Comparison of ENCODE assay signal across 17 cellular contexts in the genomic region with DNA sequence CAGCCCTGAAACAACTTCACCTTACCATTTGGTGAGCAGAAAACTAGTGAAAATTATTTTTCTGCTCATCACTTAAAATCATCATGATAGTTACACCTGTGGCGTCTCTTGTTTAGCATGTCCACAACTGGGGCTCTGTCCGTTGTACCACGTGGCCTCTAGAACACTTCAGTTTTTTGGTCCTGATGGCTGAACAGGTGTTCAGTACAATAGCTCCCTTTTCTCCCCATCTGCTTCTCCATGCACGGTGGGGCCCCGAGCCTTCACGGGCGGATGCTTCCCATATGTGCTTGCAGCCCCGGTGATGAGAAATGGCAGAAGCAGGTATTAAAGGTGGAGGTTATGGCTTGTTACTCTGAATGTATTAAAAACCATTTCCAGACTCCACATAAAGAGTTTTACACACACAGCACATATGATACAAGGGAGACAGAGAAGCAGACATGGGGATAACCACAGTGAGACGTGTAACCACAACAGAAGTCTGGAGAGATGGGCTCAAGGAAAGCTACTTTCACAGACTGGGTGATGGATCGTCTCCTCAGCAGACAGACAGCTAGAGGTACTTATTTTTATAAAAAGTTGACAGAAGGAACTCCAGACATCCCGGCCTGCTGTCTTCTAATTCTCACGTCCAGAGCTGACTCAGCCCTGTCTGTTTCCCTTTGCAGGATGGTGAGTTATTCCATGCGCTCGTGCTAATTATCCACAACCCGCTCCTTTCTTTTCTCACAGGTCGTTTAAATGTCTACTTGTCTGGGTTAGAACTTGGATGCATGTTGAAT.
DNase-seq lines count a peak whose midpoint lies in the region; ATAC-seq, FAIRE-seq and TF ChIP-seq lines count a peak whose summit lies in the region.
"Had no signal": no experiment of that assay in that cellular context is flagged by ENCODE, and none has a peak within 500 bp of the region (broad histone marks: within the 10 kb centered on the region; RNA-seq: fewer than 3 reads in every experiment).

No MANE protein-coding gene starts in this region.

- H3K27me3 ChIP-seq in mesendoderm (ENCODE audit: insufficient read depth, low read length, poor library complexity) (no peaks in the 10 kb centered on the region), foreskin keratinocyte (no peaks in the 10 kb centered on the region)
- H3K27me3 ChIP-seq: ascending aorta had no signal

- H3K4me1 ChIP-seq in mesendoderm (ENCODE audit: control insufficient read depth, low read depth, low read length), result peaks cover 13% of the 10 kb centered on the region
- no peaks in the 10 kb centered on the region for H3K4me1 ChIP-seq in foreskin keratinocyte
- H3K4me1 ChIP-seq: A549 had no signal

- H2BK120ac ChIP-seq in mesendoderm (ENCODE audit: low read depth, low read length), result no peak overlapping the region

- no peak overlapping the region for H2BK15ac ChIP-seq in mesendoderm (replicated peaks; ENCODE audit: low read depth)

- no peak overlapping the region for H3K4ac ChIP-seq in mesendoderm (ENCODE audit: low read depth, low read length)

- H4K8ac ChIP-seq in mesendoderm (ENCODE audit: low read depth, low read length), result no peak overlapping the region

- no peak overlapping the region for H2BK5ac ChIP-seq in mesendoderm (ENCODE audit: low read length)

- no peak overlapping the region for H3K18ac ChIP-seq in mesendoderm (ENCODE audit: low read length)

- no peak overlapping the region for H3K27ac ChIP-seq in mesendoderm (ENCODE audit: low read depth, low read length)
- H3K27ac ChIP-seq in foreskin keratinocyte, result no peak overlapping the region
- H3K27ac ChIP-seq: A549, ascending aorta, lower lobe of right lung, upper lobe of right lung had no signal

- no peaks in the 10 kb centered on the region for H3K79me1 ChIP-seq in mesendoderm (ENCODE audit: low read length)

- H3K23ac ChIP-seq in mesendoderm (ENCODE audit: low read length), result no peak overlapping the region

- no peak overlapping the region for H3K9ac ChIP-seq in mesendoderm (ENCODE audit: low read length)

- H3K56ac ChIP-seq in mesendoderm (ENCODE audit: low read length), result no peak overlapping the region

- FAIRE-seq in HTR-8/SVneo (lab: Jason Lieb, UNC), result no peak
- FAIRE-seq: A549 had no signal

- H2AK5ac ChIP-seq in mesendoderm (ENCODE audit: low read length), result no peak overlapping the region

- no peak overlapping the region for H4K5ac ChIP-seq in mesendoderm (ENCODE audit: low read length)

- no peaks in the 10 kb centered on the region for H3K36me3 ChIP-seq in mesendoderm (ENCODE audit: control insufficient read depth, insufficient read depth, low read length)
- H3K36me3 ChIP-seq: ascending aorta, lower lobe of right lung, upper lobe of right lung had no signal

- TF ChIP-seq CTCF in foreskin keratinocyte (conservative IDR thresholded peaks at IDR 0.05), result no peak

- no peak overlapping the region for H3K4me2 ChIP-seq in mesendoderm (ENCODE audit: low read length)
- H3K4me2 ChIP-seq: A549 had no signal

- H3K4me3 ChIP-seq in mesendoderm (ENCODE audit: low read length), result no peak overlapping the region
- H3K4me3 ChIP-seq: A549, ascending aorta, lower lobe of right lung, upper lobe of right lung had no signal

- DNase-seq in NCI-H748 (lab: John Stamatoyannopoulos, UW; ENCODE audit: unreplicated experiment), result peak; percentile 60
- no peak for DNase-seq in NCI-H748 treated with DMSO at 0.1 percent for 48 hours (lab: John Stamatoyannopoulos, UW)
- peak; percentile 76 for DNase-seq in NCI-H345 (lab: John Stamatoyannopoulos, UW)
- DNase-seq in dermis blood vessel endothelial cell, result peak; percentile 78
- no peak for DNase-seq in mesendoderm
- DNase-seq in foreskin keratinocyte, result no peak
- DNase-seq in HTR-8/SVneo (ENCODE audit: insufficient read length, low spot score), result no peak
- DNase-seq: activated CD4-positive, CD25-positive, alpha-beta regulatory T cell treated with anti-CD3 and anti-CD28 coated beads, Interleukin-2, amount 50 U/mL, for 72 hours; activated T-cell treated with anti-CD3 and anti-CD28 coated beads, Interleukin-2, amount 50 U/mL, for 1 hour; effector CD8-positive, alpha-beta T cell; hippocampal formation; lower lobe of right lung; occipital lobe; upper lobe of right lung had no signal

- ATAC-seq in GM18867 (IDR thresholded peaks at IDR 0.05; ENCODE audit: unreplicated experiment) (no peak), foreskin keratinocyte (no peak)
- ATAC-seq: A549, lower lobe of right lung, upper lobe of right lung had no signal

- H3K79me2 ChIP-seq in mesendoderm (ENCODE audit: control insufficient read depth, insufficient read depth, low read length), result no peaks in the 10 kb centered on the region

- WGBS in mesendoderm (ENCODE audit: extremely low coverage, insufficient coverage, low lambda C conversion rate), result no CpG with 5 or more reads among the region's 16 CpGs

Comparison
In these comparisons a context has a peak if more than half of its experiments do, and no peak if none do; other contexts are left out.
1. DNase-seq: peak in NCI-H748 (single experiment), NCI-H345 (single experiment) and dermis blood vessel endothelial cell (single experiment); none in NCI-H748 treated with DMSO at 0.1 percent for 48 hours (single experiment), mesendoderm (single experiment), foreskin keratinocyte (0 of 2) and HTR-8/SVneo (single experiment).